25 cellular contexts compared by ENCODE assay signal in genomic region chr5:125126050-125126449, GRCh38.
"Had no signal": no experiment of that assay in that cellular context is flagged by ENCODE, and none has a peak within 500 bp of the region (broad histone marks: within the 10 kb centered on the region; RNA-seq: fewer than 3 reads in every experiment).

No MANE protein-coding gene starts in this region.

- H3K9me3 ChIP-seq: gastrocnemius medialis, heart left ventricle had no signal

- H3K27ac ChIP-seq: brain microvascular endothelial cell, coronary artery, dorsolateral prefrontal cortex, foreskin keratinocyte, gastrocnemius medialis, heart left ventricle had no signal

- DNase-seq: activated B cell treated with CpG ODN at 0.5 μM for 24 hours; activated CD4-positive, alpha-beta memory T cell treated with anti-CD3 and anti-CD28 coated beads, Interleukin-2, amount 10 ng/mL, durations not matched to agents 7 days and 5 days; activated CD4-positive, alpha-beta T cell treated with anti-CD3 and anti-CD28 coated beads for 48 hours; activated CD8-positive, alpha-beta memory T cell treated with anti-CD3 and anti-CD28 coated beads, Interleukin-2, amount 50 U/mL, for 48 hours; activated gamma-delta T cell; activated naive CD4-positive, alpha-beta T cell treated with anti-CD3 and anti-CD28 coated beads, Interleukin-2, amount 50 U/mL, for 16 hours; activated naive CD4-positive, alpha-beta T cell treated with Interleukin-2 at 50 U/mL for 16 hours; activated T-cell treated with anti-CD3 and anti-CD28 coated beads for 4 hours; activated T-cell treated with anti-CD3 and anti-CD28 coated beads, Interleukin-2, amount 50 U/mL, for 24 hours; activated T-cell treated with anti-CD3 and anti-CD28 coated beads, Interleukin-2, amount 50 U/mL, for 72 hours; amniotic stem cell; anterior cingulate cortex; brain microvascular endothelial cell; dorsolateral prefrontal cortex; effector memory CD4-positive, alpha-beta T cell; endodermal cell; foreskin keratinocyte; gastrocnemius medialis; glutamatergic neuron; heart left ventricle; T1000 had no signal

- H3K4me1 ChIP-seq: gastrocnemius medialis, heart left ventricle had no signal

- H3K36me3 ChIP-seq: brain microvascular endothelial cell, gastrocnemius medialis, heart left ventricle, WERI-Rb-1 had no signal

- H3K27me3 ChIP-seq: brain microvascular endothelial cell, dorsolateral prefrontal cortex, foreskin keratinocyte, gastrocnemius medialis, heart left ventricle had no signal

- ATAC-seq: activated CD4-positive, CD25-positive, alpha-beta regulatory T cell treated with anti-CD3 and anti-CD28 coated beads, Interleukin-2, amount 50 U/mL, for 24 hours; activated T-cell treated with anti-CD3 and anti-CD28 coated beads, Interleukin-2, amount 50 U/mL, for 72 hours; esophagus mucosa; foreskin keratinocyte; gastrocnemius medialis; heart left ventricle had no signal

- H3K4me3 ChIP-seq: coronary artery, gastrocnemius medialis, heart left ventricle had no signal
